18 cellular contexts compared by ENCODE assay signal in the genomic region with DNA sequence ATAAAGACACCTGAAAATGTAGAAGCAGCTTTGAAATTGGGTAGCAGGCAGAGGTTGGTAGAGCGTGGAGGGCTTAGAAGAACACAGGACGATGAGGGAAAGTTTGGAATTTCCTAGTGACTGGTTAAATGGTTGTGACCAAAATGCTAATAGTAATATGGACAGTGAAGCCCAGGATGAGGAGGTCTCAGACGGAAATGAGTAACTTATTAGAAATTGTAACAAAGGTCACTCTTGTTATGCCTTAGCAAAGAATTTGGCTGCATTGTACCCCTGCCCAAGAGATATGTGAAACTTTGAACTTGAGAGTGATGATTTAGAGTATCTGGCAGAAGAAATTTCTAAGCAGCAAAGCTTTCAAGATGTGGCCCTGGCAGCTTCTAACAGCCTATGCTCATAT.
A peak's percentile ranks its signal among the peaks of the same experiment; 100 is the strongest.
DNase-seq lines count a peak whose midpoint lies in the region; ATAC-seq and TF ChIP-seq lines count a peak whose summit lies in the region.
"Had no signal": no experiment of that assay in that cellular context is flagged by ENCODE, and none has a peak within 500 bp of the region (broad histone marks: within the 10 kb centered on the region; RNA-seq: fewer than 3 reads in every experiment).

No MANE protein-coding gene starts in this region.

- H3K4me3 ChIP-seq in RWPE2 (ENCODE audit: severe bottlenecking): no peak overlapping the region
- H3K4me3 ChIP-seq: BLaER1, GM23338 had no signal

- no peaks in the 10 kb centered on the region for H3K9me3 ChIP-seq in RWPE2 (ENCODE audit: severe bottlenecking)
- H3K9me3 ChIP-seq: BLaER1, Caco-2 had no signal

- no peak for TF ChIP-seq CTCF in RWPE2 (IDR thresholded peaks at IDR 0.05; ENCODE audit: poor library complexity, severe bottlenecking)

- H3K27me3 ChIP-seq in RWPE2 (ENCODE audit: insufficient read depth, poor library complexity, severe bottlenecking): no peaks in the 10 kb centered on the region
- H3K27me3 ChIP-seq: BLaER1 had no signal

- peak; percentile 25; the same call in 2 of the 3 replicates for ATAC-seq in RWPE2 (ENCODE audit: low read depth)
- ATAC-seq: CD8-positive, alpha-beta T cell; GM23338; HCT116 had no signal

- H3K4me1 ChIP-seq in RWPE2 (ENCODE audit: insufficient read depth, poor library complexity, severe bottlenecking): no peaks in the 10 kb centered on the region
- H3K4me1 ChIP-seq: Caco-2 had no signal

- H3K27ac ChIP-seq in RWPE2 (ENCODE audit: poor library complexity, severe bottlenecking): no peak overlapping the region
- H3K27ac ChIP-seq: 22Rv1, BLaER1, C4-2B had no signal

- H3K36me3 ChIP-seq in RWPE2 (ENCODE audit: low read depth): no peaks in the 10 kb centered on the region
- H3K36me3 ChIP-seq: BLaER1 had no signal

- DNase-seq in EH (ENCODE audit: low read depth) (peak; percentile 41), HT1080 (ENCODE audit: low read depth) (peak; percentile 53), RWPE2 (ENCODE audit: low spot score) (no peak), renal cortical epithelial cell (ENCODE audit: low read depth) (peak; percentile 2), MV-4-11 (lab: John Stamatoyannopoulos, UW) (no peak), glomerular visceral epithelial cell (ENCODE audit: extremely low spot score) (no peak), NCI-H1092 treated with DMSO at 0.1 percent for 48 hours (lab: John Stamatoyannopoulos, UW) (no peak)
- DNase-seq: Caco-2; CD4-positive, CD25-positive, alpha-beta regulatory T cell; CD8-positive, alpha-beta T cell; DMS153; DND-41; H9 had no signal

Comparison
In these comparisons a context has a peak if more than half of its experiments do, and no peak if none do; other contexts are left out.
1. DNase-seq: peak in EH (single experiment), HT1080 (single experiment) and renal cortical epithelial cell (single experiment); none in RWPE2 (single experiment), MV-4-11 (single experiment), glomerular visceral epithelial cell (single experiment) and NCI-H1092 treated with DMSO at 0.1 percent for 48 hours (single experiment).